1 cellular context compared by ENCODE assay signal in genomic region chr2:109516445-109517117, GRCh38.
TF ChIP-seq lines count a peak whose summit lies in the region.

No MANE protein-coding gene starts in this region.

TF ChIP-seq in HepG2, 621 proteins besides CTCF, POLR2A, EP300 and RAD21 (continued from another document and continues in another):
- TF ChIP-seq ATF4 (CRISPR knock-in tag; IDR thresholded peaks at IDR 0.05) (no peak), ZKSCAN8 (CRISPR knock-in tag; IDR thresholded peaks at IDR 0.05; ENCODE audit: borderline replicate concordance) (no peak; the same call in 1 of the 2 replicates), ZNF660 (CRISPR knock-in tag; IDR thresholded peaks at IDR 0.05; ENCODE audit: borderline replicate concordance, low read depth) (no peak), ZNF768 (CRISPR knock-in tag; IDR thresholded peaks at IDR 0.05) (peak; percentile 78), PBX3 (CRISPR knock-in tag; IDR thresholded peaks at IDR 0.05; ENCODE audit: borderline replicate concordance) (no peak), ZFP1 (CRISPR knock-in tag; IDR thresholded peaks at IDR 0.05) (no peak), ZNF567 (CRISPR knock-in tag; IDR thresholded peaks at IDR 0.05; ENCODE audit: borderline replicate concordance) (no peak; the same call in 1 of the 2 replicates), NFKBIZ (CRISPR knock-in tag; IDR thresholded peaks at IDR 0.05) (no peak), TFAP4 (IDR thresholded peaks at IDR 0.05; ENCODE audit: borderline replicate concordance, low read depth) (no peak), CCDC6 (CRISPR knock-in tag; IDR thresholded peaks at IDR 0.05) (no peak), ZNF879 (CRISPR knock-in tag; IDR thresholded peaks at IDR 0.05) (no peak; the same call in 1 of the 2 replicates), HOXA3 (CRISPR knock-in tag; IDR thresholded peaks at IDR 0.05) (peak; percentile 42), ZNF777 (CRISPR knock-in tag; IDR thresholded peaks at IDR 0.05) (no peak), MLXIP (CRISPR knock-in tag; IDR thresholded peaks at IDR 0.05; ENCODE audit: borderline replicate concordance) (no peak), ZNF235 (CRISPR knock-in tag; IDR thresholded peaks at IDR 0.05; ENCODE audit: borderline replicate concordance) (0 out of 2 replicates have a peak, but pooled peaks have one; percentile 72), LBX2 (CRISPR knock-in tag; IDR thresholded peaks at IDR 0.05; ENCODE audit: borderline replicate concordance) (no peak), MTF1 (CRISPR knock-in tag; IDR thresholded peaks at IDR 0.05) (no peak), NPAS2 (CRISPR knock-in tag; IDR thresholded peaks at IDR 0.05; ENCODE audit: borderline replicate concordance) (no peak), NFRKB (IDR thresholded peaks at IDR 0.05) (no peak), ADNP (CRISPR knock-in tag; IDR thresholded peaks at IDR 0.05) (no peak), ZNF20 (CRISPR knock-in tag; IDR thresholded peaks at IDR 0.05) (no peak), CREB3 (CRISPR knock-in tag; IDR thresholded peaks at IDR 0.05) (no peak), NCOA5 (CRISPR knock-in tag; IDR thresholded peaks at IDR 0.05) (no peak), MLX (CRISPR knock-in tag; IDR thresholded peaks at IDR 0.05) (peak; percentile 41; the same call in 1 of the 2 replicates), TEAD3 (CRISPR knock-in tag; optimal IDR thresholded peaks at IDR 0.05; ENCODE audit: borderline replicate concordance) (peak; percentile 58), ZNF431 (CRISPR knock-in tag; IDR thresholded peaks at IDR 0.05; ENCODE audit: borderline replicate concordance, low read depth) (no peak), ZNF350 (CRISPR knock-in tag; IDR thresholded peaks at IDR 0.05; ENCODE audit: borderline replicate concordance, low read depth) (peak; percentile 68; the same call in 1 of the 2 replicates), ELK4 (CRISPR knock-in tag; IDR thresholded peaks at IDR 0.05; ENCODE audit: borderline replicate concordance) (no peak), MAZ (IDR thresholded peaks at IDR 0.05; ENCODE audit: borderline replicate concordance, low read depth, low read length) (no peak), MAZ (CRISPR knock-in tag; IDR thresholded peaks at IDR 0.05; ENCODE audit: low read depth) (peak; percentile 64), ZNF562 (CRISPR knock-in tag; IDR thresholded peaks at IDR 0.05; ENCODE audit: borderline replicate concordance) (no peak), ZNF318 (CRISPR knock-in tag; IDR thresholded peaks at IDR 0.05) (no peak), FOXP1 (IDR thresholded peaks at IDR 0.05) (no peak), FOXP1 (CRISPR knock-in tag; IDR thresholded peaks at IDR 0.05) (no peak), KLF13 (CRISPR knock-in tag; IDR thresholded peaks at IDR 0.05) (no peak), MXD1 (CRISPR knock-in tag; IDR thresholded peaks at IDR 0.05) (0 out of 2 replicates have a peak, but pooled peaks have one; percentile 2), ETV6 (CRISPR knock-in tag; conservative IDR thresholded peaks at IDR 0.05) (no peak; the same call in 1 of the 2 replicates), ZNF224 (CRISPR knock-in tag; IDR thresholded peaks at IDR 0.05) (no peak), ZNF329 (CRISPR knock-in tag; IDR thresholded peaks at IDR 0.05; ENCODE audit: low read depth) (no peak), HNRNPLL (IDR thresholded peaks at IDR 0.05; ENCODE audit: low read depth, low read length, poor library complexity, severe bottlenecking) (peak; percentile 48), IRF2 (CRISPR knock-in tag; IDR thresholded peaks at IDR 0.05) (no peak), ZNF24 (IDR thresholded peaks at IDR 0.05) (no peak), ZEB1 (IDR thresholded peaks at IDR 0.05; ENCODE audit: insufficient replicate concordance, low read depth) (no peak), MTA1 (CRISPR knock-in tag; IDR thresholded peaks at IDR 0.05; ENCODE audit: borderline replicate concordance) (no peak), NCOA1 (CRISPR knock-in tag; IDR thresholded peaks at IDR 0.05) (no peak)
